ENCODE assay signal across 24 cellular contexts in the genomic region with DNA sequence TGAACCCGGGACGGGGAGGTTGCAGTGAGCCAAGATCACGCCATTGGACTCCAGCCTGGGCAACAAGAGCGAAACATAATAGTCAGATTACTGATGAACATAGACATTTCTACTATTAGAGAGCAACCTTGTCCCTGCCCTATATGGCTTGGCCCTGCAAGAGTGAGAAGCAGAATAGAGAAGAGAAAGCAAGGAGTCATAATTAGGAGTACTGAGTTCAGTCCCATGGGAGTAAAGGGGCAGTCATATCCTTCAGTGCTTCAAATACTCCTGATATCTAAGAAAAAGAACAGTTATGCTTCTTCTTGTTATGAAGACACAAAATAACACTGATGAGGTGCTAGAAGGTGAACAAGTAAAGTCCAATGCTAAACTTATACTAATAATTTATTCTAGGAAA. TPM values are rescaled to one million over a fixed set of nuclear protein-coding genes. Genes with fewer than 3 reads are reported as not detected.
DNase-seq lines count a peak whose midpoint lies in the region; ATAC-seq and TF ChIP-seq lines count a peak whose summit lies in the region.
"Had no signal": no experiment of that assay in that cellular context is flagged by ENCODE, and none has a peak within 500 bp of the region (broad histone marks: within the 10 kb centered on the region; RNA-seq: fewer than 3 reads in every experiment).

No MANE protein-coding gene starts in this region.

- DNase-seq in GM12865 (ENCODE audit: low read depth), result peak; percentile 1
- DNase-seq in PC-9, result no peak
- no peak for DNase-seq in memory B cell (ENCODE audit: low spot score in 2 of 2)
- DNase-seq in ascending aorta (ENCODE audit: low spot score in 2 of 2), result no peak
- no peak for DNase-seq in naive thymus-derived CD8-positive, alpha-beta T cell
- DNase-seq: CD8-positive, alpha-beta memory T cell; GDM1; NCI-H1092 treated with DMSO at 0.1 percent for 48 hours; NCI-H1436 treated with DMSO at 0.1 percent for 48 hours; NCI-H2029; NCI-H2227 treated with DMSO at 0.1 percent for 48 hours; NCI-H524; NCI-H774; NK-92 treated with Interleukin-12 subunit alpha and Interleukin-12 subunit beta, amount 100 ng/mL, for 24 hours; Peyer's patch; T-helper 1 cell had no signal

- H4K20me1 ChIP-seq in PC-9 (ENCODE audit: insufficient read depth), result no peaks in the 10 kb centered on the region

- H3K9me2 ChIP-seq in PC-9 (ENCODE audit: insufficient read depth), result no peaks in the 10 kb centered on the region

- H3K27me3 ChIP-seq in PC-9 (ENCODE audit: insufficient read depth, low read depth) (no peaks in the 10 kb centered on the region), ascending aorta (no peaks in the 10 kb centered on the region)
- H3K27me3 ChIP-seq: Peyer's patch had no signal

- no peak overlapping the region for H3K4me3 Mint-ChIP-seq in memory B cell
- no peak overlapping the region for H3K4me3 Mint-ChIP-seq in naive thymus-derived CD8-positive, alpha-beta T cell
- H3K4me3 Mint-ChIP-seq: CD8-positive, alpha-beta memory T cell; GM23338 had no signal

- H3K27ac ChIP-seq in PC-9 (no peak overlapping the region), ascending aorta (no peak overlapping the region)
- H3K27ac ChIP-seq: C4-2B, Peyer's patch had no signal

- H3K9me3 Mint-ChIP-seq in memory B cell, result no peaks in the 10 kb centered on the region
- H3K9me3 Mint-ChIP-seq in naive thymus-derived CD8-positive, alpha-beta T cell, result no peaks in the 10 kb centered on the region
- H3K9me3 Mint-ChIP-seq: CD8-positive, alpha-beta memory T cell; GM23338 had no signal

- no peak overlapping the region for H3K27ac Mint-ChIP-seq in memory B cell
- H3K27ac Mint-ChIP-seq in naive thymus-derived CD8-positive, alpha-beta T cell, result no peak overlapping the region
- H3K27ac Mint-ChIP-seq: CD8-positive, alpha-beta memory T cell; GM23338 had no signal

- peaks cover 3% of the 10 kb centered on the region for H3K4me1 Mint-ChIP-seq in memory B cell
- no peaks in the 10 kb centered on the region for H3K4me1 Mint-ChIP-seq in naive thymus-derived CD8-positive, alpha-beta T cell
- H3K4me1 Mint-ChIP-seq: CD8-positive, alpha-beta memory T cell; GM23338 had no signal

- H3K4me2 ChIP-seq in PC-9, result 0 out of 2 replicates have a peak overlapping the region, but pooled peaks have one; percentile 32
- H3K4me2 ChIP-seq: GM23338 had no signal

- no TSS peak for BruUV-seq in PC-9 (replicated peaks; lab: Mats Ljungman, UMichigan)

- no peaks in the 10 kb centered on the region for H3K27me3 Mint-ChIP-seq in memory B cell
- H3K27me3 Mint-ChIP-seq in naive thymus-derived CD8-positive, alpha-beta T cell, result no peaks in the 10 kb centered on the region

- peaks cover 13% of the 10 kb centered on the region for H3K36me3 Mint-ChIP-seq in memory B cell
- peaks cover 0 to 46% (median 0%) of the 10 kb centered on the region in 3 donors for H3K36me3 Mint-ChIP-seq in naive thymus-derived CD8-positive, alpha-beta T cell

- ATAC-seq in GM21619 (IDR thresholded peaks at IDR 0.05; ENCODE audit: unreplicated experiment), result peak; percentile 65
- ATAC-seq in memory B cell (ENCODE audit: low read depth), result peak; percentile 35
- ATAC-seq in GM18520 (IDR thresholded peaks at IDR 0.05; ENCODE audit: unreplicated experiment), result no peak
- ATAC-seq in GM21390 (IDR thresholded peaks at IDR 0.05; ENCODE audit: unreplicated experiment), result no peak
- ATAC-seq in naive thymus-derived CD8-positive, alpha-beta T cell, result no peak
- ATAC-seq: GM23338 had no signal

- TF ChIP-seq CTCF in GM12865 (IDR thresholded peaks at IDR 0.05; ENCODE audit: insufficient read depth, low read depth, low read length, missing control alignments), result no peak
- TF ChIP-seq CTCF in PC-9 (conservative IDR thresholded peaks at IDR 0.05), result no peak
- TF ChIP-seq CTCF in ascending aorta (IDR thresholded peaks at IDR 0.05), result no peak

- CTCF ChIA-PET in PC-9 (lab: Charles Lee), result no interaction called here

- H3K9me3 ChIP-seq in PC-9 (ENCODE audit: insufficient read depth, low read depth) (no peaks in the 10 kb centered on the region), ascending aorta (no peaks in the 10 kb centered on the region)
- H3K9me3 ChIP-seq: HAP-1, Peyer's patch had no signal

- no peaks in the 10 kb centered on the region for H3F3A ChIP-seq in PC-9 (ENCODE audit: insufficient read depth, low read depth)

- intact Hi-C loops in PC-9 (cut with micrococcal nuclease; ENCODE audit: unreplicated experiment), result loop anchor here (2.0 kb wide), 1 partner anchor 59 kb away; no protein-coding TSS in a partner anchor
- intact Hi-C loops in ascending aorta (cut with DNase I), result no loop called here

- H2AFZ ChIP-seq in PC-9, result no peak overlapping the region
- H2AFZ ChIP-seq: GM23338 had no signal

- H3K4me1 ChIP-seq in PC-9 (replicated peaks; ENCODE audit: insufficient read depth) (peaks cover 23% of the 10 kb centered on the region), ascending aorta (no peaks in the 10 kb centered on the region)
- H3K4me1 ChIP-seq: Peyer's patch had no signal

- H3K36me3 ChIP-seq in PC-9 (ENCODE audit: low read depth), result no peaks in the 10 kb centered on the region
- no peaks in the 10 kb centered on the region for H3K36me3 ChIP-seq in ascending aorta
- H3K36me3 ChIP-seq: Peyer's patch had no signal

- no peaks in the 10 kb centered on the region for H3K79me2 ChIP-seq in PC-9 (ENCODE audit: low read depth)

- no peak overlapping the region for H3K4me3 ChIP-seq in GM12865 (ENCODE audit: low read depth, low read length)
- H3K4me3 ChIP-seq in PC-9, result no peak overlapping the region
- no peak overlapping the region for H3K4me3 ChIP-seq in ascending aorta
- H3K4me3 ChIP-seq: GM23338, HAP-1, Peyer's patch had no signal

- POLR2A ChIA-PET in PC-9 (lab: Charles Lee; ENCODE audit: unreplicated experiment), result no interaction called here
- POLR2A ChIA-PET in naive thymus-derived CD8-positive, alpha-beta T cell (lab: Charles Lee), result no interaction called here

RNA-seq across cellular contexts. Expression of a gene that starts 33.8 kb away (rescaled TPM):
- not detected in 2 replicates for total RNA-seq in PC-9 (2021)
- total RNA-seq in ascending aorta, result 0.43 TPM
- total RNA-seq in naive thymus-derived CD8-positive, alpha-beta T cell, result not detected
- not detected for polyA plus RNA-seq in naive thymus-derived CD8-positive, alpha-beta T cell
- total RNA-seq: A172; CD8-positive, alpha-beta memory T cell; Daoy; GM23338 had no signal
- polyA plus RNA-seq: CD8-positive, alpha-beta memory T cell; GM23338 had no signal

RNA-seq across cellular contexts. Expression of a gene that starts 46.0 kb away (rescaled TPM):
- 10.8 and 11.1 TPM in 2 replicates for total RNA-seq in PC-9 (2021)
- 7.1 TPM for total RNA-seq in ascending aorta
- total RNA-seq in naive thymus-derived CD8-positive, alpha-beta T cell, result 10 to 100 TPM in 1 of 2 experiments, 1 to 10 TPM in 1; 9.5 to 10.6 TPM
- polyA plus RNA-seq in naive thymus-derived CD8-positive, alpha-beta T cell, result 1 to 10 TPM; 2.6 to 4.2 (median 2.6) TPM

RNA-seq across cellular contexts. Expression of a gene that starts 50.9 kb away (rescaled TPM):
- not detected in 2 replicates for total RNA-seq in PC-9 (2021)
- not detected for total RNA-seq in ascending aorta
- not detected for total RNA-seq in naive thymus-derived CD8-positive, alpha-beta T cell
- polyA plus RNA-seq in naive thymus-derived CD8-positive, alpha-beta T cell, result not detected
- total RNA-seq: A172; CD8-positive, alpha-beta memory T cell; Daoy; GM23338; Peyer's patch had no signal
- polyA plus RNA-seq: CD8-positive, alpha-beta memory T cell; GM23338 had no signal

Comparison
In these comparisons a context has a peak if more than half of its experiments do, and no peak if none do; other contexts are left out.
1. ATAC-seq: peak in GM21619 (single experiment) and memory B cell (single experiment); none in GM18520 (single experiment), GM21390 (single experiment) and naive thymus-derived CD8-positive, alpha-beta T cell (0 of 2).